ENCODE assay signal across 1 cellular context in genomic region chr11:7485854-7486425, GRCh38.
TF ChIP-seq lines count a peak whose summit lies in the region.

No MANE protein-coding gene starts in this region.

TF ChIP-seq in HepG2, 621 proteins besides CTCF, POLR2A, EP300 and RAD21:
- peak; percentile 93 for TF ChIP-seq ZNF629 (CRISPR knock-in tag; conservative IDR thresholded peaks at IDR 0.05)
- TF ChIP-seq HNF4A (CRISPR knock-in tag; IDR thresholded peaks at IDR 0.05): peak; percentile 64
- no peak for TF ChIP-seq MBD4 (IDR thresholded peaks at IDR 0.05; ENCODE audit: borderline replicate concordance, low read length)
